In the genomic region with DNA sequence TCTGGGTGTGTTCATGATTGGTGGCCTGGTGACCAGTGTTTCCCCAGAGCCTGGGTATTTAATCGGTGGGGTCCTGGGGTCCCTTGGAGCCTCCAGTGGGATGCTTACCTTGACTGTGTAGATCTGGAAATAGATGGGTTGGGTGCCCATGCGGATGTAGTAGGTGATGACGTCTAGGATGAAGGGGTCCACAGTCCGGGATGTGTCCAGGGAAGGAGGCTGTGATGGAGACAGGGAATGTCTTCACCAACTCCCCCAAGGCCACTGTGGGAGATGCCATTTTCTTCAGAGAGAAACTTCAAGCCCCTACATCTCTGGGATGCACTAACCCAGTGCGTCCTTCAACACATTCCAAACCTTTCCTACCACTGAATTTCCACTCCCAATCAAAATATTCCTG, we compare ENCODE assay signal across 21 cellular contexts. TPM values are rescaled to one million over a fixed set of nuclear protein-coding genes. Genes with fewer than 3 reads are reported as not detected.
DNase-seq lines count a peak whose midpoint lies in the region; ATAC-seq and TF ChIP-seq lines count a peak whose summit lies in the region.
"Had no signal": no experiment of that assay in that cellular context is flagged by ENCODE, and none has a peak within 500 bp of the region (broad histone marks: within the 10 kb centered on the region; RNA-seq: fewer than 3 reads in every experiment).

No MANE protein-coding gene starts in this region.

- CTCF ChIA-PET in activated CD8-positive, alpha-beta memory T cell treated with anti-CD3 and anti-CD28 coated beads, Interleukin-2, amount 10 ng/mL, durations not matched to agents 7 days and 5 days (lab: Charles Lee): no interaction called here

- TF ChIP-seq CTCF in type B pancreatic cell (conservative IDR thresholded peaks at IDR 0.05): no peak

- no peak for ATAC-seq in activated CD8-positive, alpha-beta memory T cell treated with anti-CD3 and anti-CD28 coated beads, Interleukin-2, amount 10 ng/mL, durations not matched to agents 7 days and 5 days
- ATAC-seq: A549, GM23338, HCT116 had no signal

- H3K4me1 Mint-ChIP-seq in activated CD8-positive, alpha-beta memory T cell treated with anti-CD3 and anti-CD28 coated beads, Interleukin-2, amount 10 ng/mL, durations not matched to agents 7 days and 5 days: no peaks in the 10 kb centered on the region
- peaks cover 5% of the 10 kb centered on the region for H3K4me1 Mint-ChIP-seq in type B pancreatic cell (ENCODE audit: unreplicated experiment)
- H3K4me1 Mint-ChIP-seq: CD4-positive, alpha-beta memory T cell had no signal

- H3K27me3 Mint-ChIP-seq in activated CD8-positive, alpha-beta memory T cell treated with anti-CD3 and anti-CD28 coated beads, Interleukin-2, amount 10 ng/mL, durations not matched to agents 7 days and 5 days: no peaks in the 10 kb centered on the region
- peaks cover 23% of the 10 kb centered on the region for H3K27me3 Mint-ChIP-seq in type B pancreatic cell
- H3K27me3 Mint-ChIP-seq: CD4-positive, alpha-beta memory T cell had no signal

- H3K36me3 Mint-ChIP-seq in activated CD8-positive, alpha-beta memory T cell treated with anti-CD3 and anti-CD28 coated beads, Interleukin-2, amount 10 ng/mL, durations not matched to agents 7 days and 5 days: no peaks in the 10 kb centered on the region
- H3K36me3 Mint-ChIP-seq in type B pancreatic cell: no peaks in the 10 kb centered on the region

- H3K27ac Mint-ChIP-seq in activated CD8-positive, alpha-beta memory T cell treated with anti-CD3 and anti-CD28 coated beads, Interleukin-2, amount 10 ng/mL, durations not matched to agents 7 days and 5 days: no peak overlapping the region
- H3K27ac Mint-ChIP-seq in type B pancreatic cell: no peak overlapping the region
- H3K27ac Mint-ChIP-seq: GM23338, H9 had no signal

- peaks cover 5% of the 10 kb centered on the region for H3K9me3 Mint-ChIP-seq in activated CD8-positive, alpha-beta memory T cell treated with anti-CD3 and anti-CD28 coated beads, Interleukin-2, amount 10 ng/mL, durations not matched to agents 7 days and 5 days (ENCODE audit: low read depth)
- peaks cover 7% of the 10 kb centered on the region for H3K9me3 Mint-ChIP-seq in type B pancreatic cell

- DNase-seq in activated CD8-positive, alpha-beta memory T cell treated with anti-CD3 and anti-CD28 coated beads, Interleukin-2, amount 10 ng/mL, durations not matched to agents 7 days and 5 days: peak; percentile 19
- DNase-seq in activated CD8-positive, alpha-beta memory T cell treated with anti-CD3 and anti-CD28 coated beads, Interleukin-2, amount 50 U/mL, for 4 hours: no peak
- DNase-seq in ecto neural progenitor cell (ENCODE audit: low spot score) (peak; percentile 18), mesenteric fat pad (ENCODE audit: low spot score) (peak; percentile 41), type B pancreatic cell (ENCODE audit: extremely low spot score, unreplicated experiment) (peak; percentile 20), putamen (ENCODE audit: low spot score) (no peak), AML-193 (lab: John Stamatoyannopoulos, UW) (no peak), DMS53 treated with DMSO at 0.1 percent for 48 hours (lab: John Stamatoyannopoulos, UW; ENCODE audit: unreplicated experiment) (no peak)
- DNase-seq: 8988T; ACHN; C1 segment of cervical spinal cord; Calu3; CD4-positive, alpha-beta memory T cell; COR-L47; DMS53; DND-41; H9 had no signal

- no peak overlapping the region for H3K4me3 Mint-ChIP-seq in activated CD8-positive, alpha-beta memory T cell treated with anti-CD3 and anti-CD28 coated beads, Interleukin-2, amount 10 ng/mL, durations not matched to agents 7 days and 5 days
- no peak overlapping the region for H3K4me3 Mint-ChIP-seq in type B pancreatic cell
- H3K4me3 Mint-ChIP-seq: CD4-positive, alpha-beta memory T cell; GM23338; H9 had no signal

RNA-seq across cellular contexts. Expression of gene MFSD6L, which starts 24.1 kb away (rescaled TPM):
- total RNA-seq in activated CD8-positive, alpha-beta memory T cell treated with anti-CD3 and anti-CD28 coated beads, Interleukin-2, amount 10 ng/mL, durations not matched to agents 7 days and 5 days: under 1 TPM; 0.12 to 0.38 TPM
- total RNA-seq in mesenteric fat pad (not detected), type B pancreatic cell (ENCODE audit: low replicate concordance) (3.1 and 3.6 TPM in 2 replicates)
- total RNA-seq: CD4-positive, alpha-beta memory T cell; H4 had no signal

RNA-seq across cellular contexts. Expression of gene PIK3R6, which starts 44.2 kb away (rescaled TPM):
- total RNA-seq in activated CD8-positive, alpha-beta memory T cell treated with anti-CD3 and anti-CD28 coated beads, Interleukin-2, amount 10 ng/mL, durations not matched to agents 7 days and 5 days: 1 to 10 TPM; 1.3 to 4.9 TPM
- total RNA-seq in mesenteric fat pad: 1.6 TPM
- not detected in 2 replicates for total RNA-seq in type B pancreatic cell (ENCODE audit: low replicate concordance)
- total RNA-seq: Calu3, H4, H9 had no signal

Comparison
In these comparisons a context has a peak if more than half of its experiments do, and no peak if none do; other contexts are left out.
1. DNase-seq: peak in activated CD8-positive, alpha-beta memory T cell treated with anti-CD3 and anti-CD28 coated beads, Interleukin-2, amount 10 ng/mL, durations not matched to agents 7 days and 5 days (single experiment), ecto neural progenitor cell (single experiment), mesenteric fat pad (single experiment) and type B pancreatic cell (single experiment); none in activated CD8-positive, alpha-beta memory T cell treated with anti-CD3 and anti-CD28 coated beads, Interleukin-2, amount 50 U/mL, for 4 hours (single experiment), putamen (single experiment), AML-193 (0 of 2) and DMS53 treated with DMSO at 0.1 percent for 48 hours (single experiment).